ENCODE assay signal across 34 cellular contexts in genomic region chr2:187851955-187852624, GRCh38.
A peak's percentile ranks its signal among the peaks of the same experiment; 100 is the strongest.
DNase-seq lines count a peak whose midpoint lies in the region; ATAC-seq and TF ChIP-seq lines count a peak whose summit lies in the region.
"Had no signal": no experiment of that assay in that cellular context is flagged by ENCODE, and none has a peak within 500 bp of the region (broad histone marks: within the 10 kb centered on the region; RNA-seq: fewer than 3 reads in every experiment).

No MANE protein-coding gene starts in this region.

- peak; percentile 84 for ATAC-seq in sciatic nerve
- no peak for ATAC-seq in HG03457 (IDR thresholded peaks at IDR 0.05; ENCODE audit: unreplicated experiment)
- ATAC-seq: A549; gastroesophageal sphincter; K562; naive thymus-derived CD8-positive, alpha-beta T cell; stimulated activated memory B cell treated with anti-CD40 and anti-IgM and Interleukin-4, amounts not matched to agents 10 μg/mL and 1 μg/mL and 100 μg/mL, for 72 hours had no signal

- intact Hi-C loops in left ventricle myocardium inferior (cut with micrococcal nuclease) = no loop called here
- intact Hi-C loops in sciatic nerve (cut with DNase I) = no loop called here

- H3K9me3 ChIP-seq in adipocyte (ENCODE audit: control insufficient read depth, low read length) (no peaks in the 10 kb centered on the region), left ventricle myocardium inferior (replicated peaks) (no peaks in the 10 kb centered on the region)
- H3K9me3 ChIP-seq: A549, esophagus squamous epithelium, gastroesophageal sphincter, SJCRH30, vagina had no signal

- no peaks in the 10 kb centered on the region for H3K36me3 ChIP-seq in adipocyte (ENCODE audit: control insufficient read depth, insufficient read depth, low read length, severe bottlenecking)
- H3K36me3 ChIP-seq in left ventricle myocardium inferior = no peaks in the 10 kb centered on the region
- H3K36me3 ChIP-seq: cardiac muscle cell, esophagus squamous epithelium, gastroesophageal sphincter, SJCRH30, vagina had no signal

- H3K9ac ChIP-seq in adipocyte (ENCODE audit: low read length) = peak overlapping the region; percentile 23

- peak overlapping the region; percentile 68 for H3K4me3 ChIP-seq in adipocyte (ENCODE audit: low read length)
- H3K4me3 ChIP-seq in left ventricle myocardium inferior = peak overlapping the region; percentile 39
- H3K4me3 ChIP-seq: A549, cardiac muscle cell, esophagus squamous epithelium, gastroesophageal sphincter, K562, SJCRH30, vagina had no signal

- H3K27me3 ChIP-seq in adipocyte (replicated peaks; ENCODE audit: control insufficient read depth, insufficient read depth, low read length) (no peaks in the 10 kb centered on the region), left ventricle myocardium inferior (ENCODE audit: low read depth) (no peaks in the 10 kb centered on the region)
- H3K27me3 ChIP-seq: cardiac muscle cell, esophagus squamous epithelium, gastroesophageal sphincter, SJCRH30, vagina had no signal

- TF ChIP-seq CTCF in C4-2B (conservative IDR thresholded peaks at IDR 0.05) (no peak), left ventricle myocardium inferior (IDR thresholded peaks at IDR 0.05; ENCODE audit: borderline replicate concordance) (no peak)

- H3K4me1 ChIP-seq in adipocyte (ENCODE audit: control insufficient read depth, insufficient read depth, low read length) (no peaks in the 10 kb centered on the region), left ventricle myocardium inferior (no peaks in the 10 kb centered on the region)
- H3K4me1 ChIP-seq: A549, esophagus squamous epithelium, gastroesophageal sphincter, SJCRH30, vagina had no signal

- H3K27ac ChIP-seq in C4-2B = peak overlapping the region; percentile 49; the same call in 1 of the 2 replicates
- peak overlapping the region; percentile 32 for H3K27ac ChIP-seq in left ventricle myocardium inferior (replicated peaks)
- H3K27ac ChIP-seq: A549, cardiac muscle cell, gastroesophageal sphincter, SJCRH30, vagina had no signal

- DNase-seq in adipocyte (ENCODE audit: low read depth) (no peak), left ventricle myocardium inferior (no peak), sciatic nerve (ENCODE audit: low spot score) (no peak), Kasumi-1 (lab: John Stamatoyannopoulos, UW) (no peak), SW 1271 (lab: John Stamatoyannopoulos, UW) (no peak)
- no peak for DNase-seq in stimulated activated CD4-positive, alpha-beta T cell treated with anti-CD3 and anti-CD28 coated beads, Interleukin-1b, Interleukin-23, amount 100 ng/mL, for 48 hours
- DNase-seq: activated CD4-positive, alpha-beta T cell treated with anti-CD3 and anti-CD28 coated beads, Interleukin-2, amount 50 U/mL, for 48 hours; activated CD4-positive, CD25-positive, alpha-beta regulatory T cell; activated CD8-positive, alpha-beta memory T cell treated with anti-CD3 and anti-CD28 coated beads, Interleukin-2, amount 50 U/mL, for 48 hours; activated naive CD4-positive, alpha-beta T cell treated with anti-CD3 and anti-CD28 coated beads, Interleukin-2, amount 10 ng/mL, durations not matched to agents 7 days and 5 days; DMS53; endodermal cell; esophagus squamous epithelium; HCEC 1CT; hypothalamus; immature natural killer cell; naive thymus-derived CD8-positive, alpha-beta T cell; NCI-H1417; NCI-H2029 treated with DMSO at 0.1 percent for 48 hours; NCI-H2227 treated with DMSO at 0.1 percent for 48 hours; NCI-H526 treated with DMSO at 0.1 percent for 48 hours; nucleus accumbens; SJCRH30; stimulated activated CD4-positive, alpha-beta T cell treated with anti-CD3 and anti-CD28 coated beads, Interleukin-12 subunit alpha, Interleukin-12 subunit beta, amount 100 ng/mL, for 4 hours; stimulated activated CD4-positive, alpha-beta T cell treated with anti-CD3 and anti-CD28 coated beads, Interleukin-4, amount 100 ng/mL, for 4 hours; T-helper 1 cell had no signal
